22 cellular contexts compared by ENCODE assay signal in the genomic region with DNA sequence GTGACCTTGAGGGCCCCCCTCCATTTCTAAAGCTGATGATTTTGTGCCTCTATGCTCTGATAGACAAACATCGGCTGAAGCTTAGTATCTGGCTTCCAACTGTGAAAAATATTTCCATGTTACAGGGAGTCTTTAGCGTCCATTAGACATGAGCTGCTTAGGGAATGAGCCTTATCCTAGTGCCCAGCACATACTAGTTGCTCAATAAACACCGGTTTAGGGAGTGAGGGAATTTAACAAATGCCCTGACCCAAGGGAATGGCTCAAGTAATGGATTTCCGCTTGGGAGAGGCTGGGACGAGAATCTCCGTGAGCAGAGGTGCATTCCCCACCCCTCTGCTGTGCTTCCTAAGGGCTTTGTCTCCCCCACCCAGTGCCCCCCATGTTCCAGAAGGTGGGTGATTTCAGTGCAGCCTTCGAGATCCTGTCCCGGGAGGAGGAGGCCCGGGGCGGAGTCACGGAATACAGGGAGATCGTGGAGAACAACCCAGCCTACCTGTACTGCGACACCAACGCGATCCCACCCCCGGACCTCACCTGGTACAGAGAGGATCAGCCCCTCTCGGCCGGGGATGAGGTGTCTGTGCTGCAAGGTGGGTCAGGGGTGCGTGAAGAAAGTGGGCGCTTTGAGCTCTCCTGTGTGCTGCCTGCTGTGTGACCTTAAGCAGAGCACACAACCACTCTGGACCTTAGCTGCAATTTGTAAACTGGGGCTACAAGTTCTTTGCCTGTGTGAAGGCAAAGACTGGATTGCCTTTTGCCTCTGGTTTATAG.
DNase-seq lines count a peak whose midpoint lies in the region; ATAC-seq, FAIRE-seq and TF ChIP-seq lines count a peak whose summit lies in the region.
"Had no signal": no experiment of that assay in that cellular context is flagged by ENCODE, and none has a peak within 500 bp of the region (broad histone marks: within the 10 kb centered on the region; RNA-seq: fewer than 3 reads in every experiment).

No MANE protein-coding gene starts in this region.

- no peak overlapping the region for H3K23ac ChIP-seq in neuronal stem cell (ENCODE audit: low read depth, low read length, poor library complexity)

- CTCF ChIA-PET in A549 (lab: Yijun Ruan, JAX) (interaction anchor here (0.5 to 1.5 kb wide), 4 partner anchors 9 to 401 kb away, joined by 3 to 5 read pairs (median 4); no protein-coding TSS in a partner anchor), HEK293 (lab: Yijun Ruan, JAX) (no interaction called here)

- peak overlapping the region; percentile 64 for H3K14ac ChIP-seq in neuronal stem cell (ENCODE audit: low read length)

- no peak overlapping the region for H3K4me2 ChIP-seq in A549
- H3K4me2 ChIP-seq in neuronal stem cell (ENCODE audit: insufficient read depth, low read length, poor library complexity, severe bottlenecking) = no peak overlapping the region
- H3K4me2 ChIP-seq: BLaER1 treated with 17β-estradiol and CSF1 and Interleukin-3, amounts not matched to agents 10 nM and 100 nM had no signal

- peaks cover 0 to 29% (median 0%) of the 10 kb centered on the region in 3 experiments for H3K27me3 ChIP-seq in neuronal stem cell (ENCODE audit: control insufficient read depth in 3 of 3, insufficient read depth in 3 of 3, low read depth in 1 of 3, low read length in 3 of 3)
- H3K27me3 ChIP-seq: BE2C; BLaER1 treated with 17β-estradiol and CSF1 and Interleukin-3, amounts not matched to agents 10 nM and 100 nM had no signal

- peak overlapping the region; percentile 19 for H3K18ac ChIP-seq in neuronal stem cell (ENCODE audit: low read length)

- POLR2A ChIA-PET in A549 (lab: Yijun Ruan, JAX) (no interaction called here), HEK293 (lab: Yijun Ruan, JAX) (interaction anchor here (0.6 kb wide), 1 partner anchor 266 kb away, joined by 6 read pairs; no protein-coding TSS in a partner anchor)

- no peak for DNase-seq in A549 (ENCODE audit: low read depth in 1 of 2, low spot score in 1 of 2)
- DNase-seq in kidney = peak; percentile 40
- no peak for DNase-seq in neuronal stem cell (ENCODE audit: low spot score)
- no peak for DNase-seq in NCI-H446 (lab: John Stamatoyannopoulos, UW)
- DNase-seq in left colon = no peak
- no peak for DNase-seq in NCI-H1930 (lab: John Stamatoyannopoulos, UW)
- DNase-seq: AML-193; BE2C; CD4-positive, alpha-beta T cell; CD8-positive, alpha-beta memory T cell; DMS 273 treated with DMSO at 0.1 percent for 48 hours; DMS79; EL; GDM1; GOT3; H7; HCEC 1CT had no signal

- FAIRE-seq in A549 (lab: Jason Lieb, UNC) (no peak), kidney (lab: Jason Lieb, UNC) (no peak)
- FAIRE-seq: D721Med, GM12891, GM18507 had no signal

- no peak for TF ChIP-seq EP300 in A549 (IDR thresholded peaks at IDR 0.05)

- H2BK12ac ChIP-seq in neuronal stem cell (ENCODE audit: low read length) = no peak overlapping the region

- H3K4me1 ChIP-seq in A549 = no peaks in the 10 kb centered on the region
- H3K4me1 ChIP-seq in HEK293 (ENCODE audit: control insufficient read depth, insufficient read depth, low read length) = no peaks in the 10 kb centered on the region
- peaks cover 0 to 4% of the 10 kb centered on the region in 2 donors for H3K4me1 ChIP-seq in kidney (ENCODE audit: control insufficient read depth in 1 of 2, insufficient read depth in 1 of 2, low read depth in 1 of 2, low read length in 2 of 2)
- peaks cover 0 to 4% of the 10 kb centered on the region in 2 donors for H3K4me1 ChIP-seq in neuronal stem cell (ENCODE audit: control insufficient read depth in 2 of 2, insufficient read depth in 1 of 2, low read depth in 1 of 2, low read length in 2 of 2)
- H3K4me1 ChIP-seq: BE2C; BLaER1 treated with 17β-estradiol and CSF1 and Interleukin-3, amounts not matched to agents 10 nM and 100 nM had no signal

- H3K9ac ChIP-seq in kidney (ENCODE audit: low read length in 2 of 2) (no peak overlapping the region), neuronal stem cell (ENCODE audit: low read depth, low read length, poor library complexity) (no peak overlapping the region)
- H3K9ac ChIP-seq: BLaER1 treated with 17β-estradiol and CSF1 and Interleukin-3, amounts not matched to agents 10 nM and 100 nM had no signal

- no peak overlapping the region for H3K27ac ChIP-seq in A549
- H3K27ac ChIP-seq in HEK293 (ENCODE audit: extremely low read depth, low read depth, low read length) = no peak overlapping the region
- H3K27ac ChIP-seq in kidney (ENCODE audit: low read depth in 2 of 2, low read length in 2 of 2) = no peak overlapping the region
- no peak overlapping the region for H3K27ac ChIP-seq in neuronal stem cell (replicated peaks; ENCODE audit: low read length)
- H3K27ac ChIP-seq: BLaER1 treated with 17β-estradiol and CSF1 and Interleukin-3, amounts not matched to agents 10 nM and 100 nM had no signal

- H3K36me3 ChIP-seq in HEK293 (ENCODE audit: control insufficient read depth in 2 of 2, insufficient read depth in 1 of 2, low read length in 2 of 2) (no peaks in the 10 kb centered on the region), kidney (ENCODE audit: control insufficient read depth in 1 of 2, insufficient read depth in 2 of 2, low read length in 2 of 2) (no peaks in the 10 kb centered on the region), neuronal stem cell (replicated peaks in 1 of 2; ENCODE audit: control insufficient read depth in 2 of 2, insufficient read depth in 2 of 2, low read length in 2 of 2) (no peaks in the 10 kb centered on the region)
- H3K36me3 ChIP-seq: BE2C; BLaER1 treated with 17β-estradiol and CSF1 and Interleukin-3, amounts not matched to agents 10 nM and 100 nM had no signal

- no peaks in the 10 kb centered on the region for H3K79me1 ChIP-seq in neuronal stem cell (ENCODE audit: low read depth, low read length)

- ATAC-seq in A549 (no peak), left colon (no peak)

- no peak for TF ChIP-seq POLR2A in A549 (IDR thresholded peaks at IDR 0.05; ENCODE audit: low read length)

- H2AFZ ChIP-seq in neuronal stem cell (ENCODE audit: low read length) = no peak overlapping the region

- H3K4ac ChIP-seq in neuronal stem cell (ENCODE audit: low read length) = no peak overlapping the region

- intact Hi-C loops in kidney (cut with DNase I) (no loop called here), left colon (cut with DNase I, micrococcal nuclease) (no loop called here)

- no peak overlapping the region for H2BK15ac ChIP-seq in neuronal stem cell (ENCODE audit: low read length)

- TF ChIP-seq RAD21 in A549 (conservative IDR thresholded peaks at IDR 0.05 in 1 of 2, IDR thresholded peaks at IDR 0.05 in 1 of 2) = no peak

- H3K9me3 ChIP-seq in A549 (no peaks in the 10 kb centered on the region), HEK293 (ENCODE audit: control insufficient read depth, insufficient read depth, low read depth, low read length) (no peaks in the 10 kb centered on the region), kidney (ENCODE audit: control insufficient read depth in 1 of 2, low read length in 2 of 2) (no peaks in the 10 kb centered on the region), neuronal stem cell (replicated peaks in 1 of 2; ENCODE audit: control insufficient read depth in 2 of 2, insufficient read depth in 1 of 2, low read depth in 1 of 2, low read length in 2 of 2) (no peaks in the 10 kb centered on the region)
- H3K9me3 ChIP-seq: BE2C; BLaER1 treated with 17β-estradiol and CSF1 and Interleukin-3, amounts not matched to agents 10 nM and 100 nM had no signal

- 58% methylated on average over 18 of the region's 20 CpGs for WGBS in A549 (ENCODE audit: missing lambda C conversion rate)
- no CpG with 5 or more reads among the region's 20 CpGs for WGBS in neuronal stem cell (ENCODE audit: extremely low coverage in 2 of 2, insufficient read length in 2 of 2, insufficient replicate concordance in 1 of 2), 2 donors

- H2BK5ac ChIP-seq in neuronal stem cell (ENCODE audit: low read length) = no peak overlapping the region

- H4K91ac ChIP-seq in neuronal stem cell (ENCODE audit: low read depth, low read length, poor library complexity) = no peak overlapping the region

- TF ChIP-seq CTCF in A549 (IDR thresholded peaks at IDR 0.05) (no peak), HEK293 (tag by site-specific recombination; IDR thresholded peaks at IDR 0.05) (no peak), kidney (IDR thresholded peaks at IDR 0.05; ENCODE audit: borderline replicate concordance, extremely low read depth, insufficient read depth) (no peak)

- no peak overlapping the region for H2BK120ac ChIP-seq in neuronal stem cell (ENCODE audit: low read depth, low read length)

- no peak overlapping the region for H3K4me3 ChIP-seq in A549
- no peak overlapping the region for H3K4me3 ChIP-seq in HEK293 (ENCODE audit: low read depth, low read length)
- H3K4me3 ChIP-seq in kidney (ENCODE audit: low read length in 2 of 2) = no peak overlapping the region
- no peak overlapping the region for H3K4me3 ChIP-seq in neuronal stem cell (ENCODE audit: low read length in 2 of 2)
- H3K4me3 ChIP-seq: BLaER1 treated with 17β-estradiol and CSF1 and Interleukin-3, amounts not matched to agents 10 nM and 100 nM had no signal

- no peak overlapping the region for H4K8ac ChIP-seq in neuronal stem cell (ENCODE audit: low read depth, low read length)

- peak overlapping the region; percentile 75 for H2AK5ac ChIP-seq in neuronal stem cell (ENCODE audit: low read depth, low read length)

TF ChIP-seq in A549, 52 proteins besides CTCF, POLR2A, EP300 and RAD21:
- TF ChIP-seq MAX (IDR thresholded peaks at IDR 0.05) (no peak), ZFP36 (IDR thresholded peaks at IDR 0.05; ENCODE audit: borderline replicate concordance, partially characterized antibody) (peak; percentile 17)

TF ChIP-seq in HEK293, 187 proteins besides CTCF, POLR2A, EP300 and RAD21 (continues in another document):
- TF ChIP-seq ZNF473 (tag by site-specific recombination; IDR thresholded peaks at IDR 0.05) (no peak), ZNF239 (tag by site-specific recombination; IDR thresholded peaks at IDR 0.05) (no peak), ZBTB17 (tag by site-specific recombination; IDR thresholded peaks at IDR 0.05) (no peak), ZNF292 (tag by site-specific recombination; IDR thresholded peaks at IDR 0.05; ENCODE audit: borderline replicate concordance, low read depth) (no peak), ZFP41 (tag by site-specific recombination; IDR thresholded peaks at IDR 0.05; ENCODE audit: borderline replicate concordance) (no peak), ZNF768 (tag by site-specific recombination; IDR thresholded peaks at IDR 0.05) (0 out of 2 replicates have a peak, but pooled peaks have one; percentile 17)
- TF ChIP-seq, protein P1, sequence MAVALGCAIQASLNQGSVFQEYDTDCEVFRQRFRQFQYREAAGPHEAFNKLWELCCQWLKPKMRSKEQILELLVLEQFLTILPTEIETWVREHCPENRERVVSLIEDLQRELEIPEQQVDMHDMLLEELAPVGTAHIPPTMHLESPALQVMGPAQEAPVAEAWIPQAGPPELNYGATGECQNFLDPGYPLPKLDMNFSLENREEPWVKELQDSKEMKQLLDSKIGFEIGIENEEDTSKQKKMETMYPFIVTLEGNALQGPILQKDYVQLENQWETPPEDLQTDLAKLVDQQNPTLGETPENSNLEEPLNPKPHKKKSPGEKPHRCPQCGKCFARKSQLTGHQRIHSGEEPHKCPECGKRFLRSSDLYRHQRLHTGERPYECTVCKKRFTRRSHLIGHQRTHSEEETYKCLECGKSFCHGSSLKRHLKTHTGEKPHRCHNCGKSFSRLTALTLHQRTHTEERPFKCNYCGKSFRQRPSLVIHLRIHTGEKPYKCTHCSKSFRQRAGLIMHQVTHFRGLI (tag by site-specific recombination; IDR thresholded peaks at IDR 0.05) = no peak
